8 cellular contexts compared by ENCODE assay signal in genomic region chr11:63986156-63986931, GRCh38. TPM values are rescaled to one million over a fixed set of nuclear protein-coding genes. Genes with fewer than 3 reads are reported as not detected.
A peak's percentile ranks its signal among the peaks of the same experiment; 100 is the strongest.
DNase-seq lines count a peak whose midpoint lies in the region; ATAC-seq and TF ChIP-seq lines count a peak whose summit lies in the region.

TSS of gene OTUB1 (plus strand) at chr11:63986438. CDS start at chr11:63986457, 19 bp downstream.

- H3K27me3 ChIP-seq in Panc1 (ENCODE audit: control insufficient read depth, insufficient read depth, low read length) (no peaks in the 10 kb centered on the region), muscle layer of colon (ENCODE audit: control insufficient read depth in 1 of 2, insufficient read depth in 2 of 2, low read length in 2 of 2) (no peaks in the 10 kb centered on the region)

- H3K9me3 Mint-ChIP-seq in activated T-cell treated with anti-CD3 and anti-CD28 coated beads, Interleukin-2, amount 50 U/mL, for 4 hours: no peaks in the 10 kb centered on the region

- DNase-seq in DMS 273 (lab: John Stamatoyannopoulos, UW; ENCODE audit: unreplicated experiment) (peak; percentile 95), KBM-7 (peak; percentile 91), Panc1 (ENCODE audit: low read depth, low spot score) (peak; percentile 65)
- peak; percentile 82 for DNase-seq in activated T-cell treated with anti-CD3 and anti-CD28 coated beads, Interleukin-2, amount 50 U/mL, for 4 hours
- DNase-seq in stimulated activated CD8-positive, alpha-beta memory T cell treated with anti-CD3 and anti-CD28 coated beads, Interleukin-7, amount 100 ng/mL, for 24 hours (ENCODE audit: low read depth): peak; percentile 76

- peaks cover 28% of the 10 kb centered on the region for H3K4me1 Mint-ChIP-seq in activated T-cell treated with anti-CD3 and anti-CD28 coated beads, Interleukin-2, amount 50 U/mL, for 4 hours (ENCODE audit: low read depth)

- H3K9me3 ChIP-seq in Panc1 (ENCODE audit: control insufficient read depth, insufficient read depth, low read depth, low read length): no peaks in the 10 kb centered on the region
- no peaks in the 10 kb centered on the region for H3K9me3 ChIP-seq in muscle layer of colon (ENCODE audit: low read length)

- H3K4me1 ChIP-seq in Panc1 (ENCODE audit: control insufficient read depth, insufficient read depth, low read length) (peaks cover 25% of the 10 kb centered on the region), muscle layer of colon (ENCODE audit: insufficient read depth, low read length) (peaks cover 16% of the 10 kb centered on the region)

- peaks cover 16% of the 10 kb centered on the region for H3K36me3 Mint-ChIP-seq in activated T-cell treated with anti-CD3 and anti-CD28 coated beads, Interleukin-2, amount 50 U/mL, for 4 hours (ENCODE audit: insufficient read depth)

- CTCF ChIA-PET in Panc1 (lab: Charles Lee): no interaction called here

- no peaks in the 10 kb centered on the region for H3K27me3 Mint-ChIP-seq in activated T-cell treated with anti-CD3 and anti-CD28 coated beads, Interleukin-2, amount 50 U/mL, for 4 hours (ENCODE audit: low read depth)

- H3K36me3 ChIP-seq in Panc1 (ENCODE audit: control insufficient read depth, insufficient read depth, low read length) (peaks cover 2% of the 10 kb centered on the region; the same call in 1 of the 2 replicates), muscle layer of colon (ENCODE audit: insufficient read depth, low read length) (peaks cover 13% of the 10 kb centered on the region)

- TF ChIP-seq CTCF in Panc1 (IDR thresholded peaks at IDR 0.05): no peak

- ATAC-seq in GM21576 (IDR thresholded peaks at IDR 0.05; ENCODE audit: unreplicated experiment) (peak; percentile 75), Panc1 (peak; percentile 95), esophagus mucosa (peak; percentile 93)
- ATAC-seq in activated T-cell treated with anti-CD3 and anti-CD28 coated beads, Interleukin-2, amount 50 U/mL, for 4 hours: peak; percentile 95 to 97

- peak within 1 kb of the TSS; percentile 65 for H3K9ac ChIP-seq in muscle layer of colon (ENCODE audit: low read length)

- POLR2A ChIA-PET in Panc1 (lab: Charles Lee): interaction anchor here (0.6 to 0.7 kb wide), 2 partner anchors 21 to 264 kb away, joined by 3 to 4 read pairs; no protein-coding TSS in a partner anchor

- intact Hi-C loops in Panc1 (cut with micrococcal nuclease; ENCODE audit: unreplicated experiment): no loop called here

- in situ Hi-C loops in KBM-7 (cut with MboI; ENCODE audit: low pct_unique_long_range_greater_than_20kb, low sequenced_read_pairs) (no loop called here), Panc1 (cut with HindIII; ENCODE audit: low pct_unique_long_range_greater_than_20kb, low sequenced_read_pairs) (no loop called here)

- H3K27ac ChIP-seq in Panc1 (ENCODE audit: low read length): peak within 1 kb of the TSS; percentile 90
- peak within 1 kb of the TSS; percentile 62 for H3K27ac ChIP-seq in muscle layer of colon (ENCODE audit: low read depth, low read length)

- peak within 1 kb of the TSS; percentile 89 to 93 for H3K4me3 ChIP-seq in Panc1 (ENCODE audit: low read depth in 2 of 2, low read length in 2 of 2)
- H3K4me3 ChIP-seq in muscle layer of colon (ENCODE audit: low read depth in 1 of 2, low read length in 2 of 2): peak within 1 kb of the TSS; percentile 95 to 99

- H3K4me3 Mint-ChIP-seq in activated T-cell treated with anti-CD3 and anti-CD28 coated beads, Interleukin-2, amount 50 U/mL, for 4 hours: peak within 1 kb of the TSS; percentile 98

- BruUV-seq in Panc1 (replicated peaks; lab: Mats Ljungman, UMichigan): no TSS peak

RNA-seq across cellular contexts. Expression of gene OTUB1, which starts in this region (rescaled TPM):
- total RNA-seq in Panc1 (2021; ENCODE audit: unreplicated experiment): 118 TPM
- 169 TPM for polyA plus RNA-seq in Panc1 (2012; ENCODE audit: insufficient read length)
- 100 to 1,000 TPM in 2 of 3 donors, 10 to 100 TPM in 1; 98.0 to 103 (median 101) TPM for total RNA-seq in activated T-cell treated with anti-CD3 and anti-CD28 coated beads, Interleukin-2, amount 50 U/mL, for 4 hours
- 78.9 TPM for total RNA-seq in esophagus mucosa

Comparison
In these comparisons a context has a peak if more than half of its experiments do, and no peak if none do; other contexts are left out.
1. Peak in every context shown above with its lines: DNase-seq, ATAC-seq, H3K4me3 ChIP-seq and H3K27ac ChIP-seq.